1 cellular context compared by ENCODE assay signal in genomic region chr6:166305562-166306117, GRCh38.
TF ChIP-seq lines count a peak whose summit lies in the region.

No MANE protein-coding gene starts in this region.

TF ChIP-seq in SK-N-SH treated with all-trans-retinoic acid at 6 μM for 48 hours, 23 proteins besides CTCF, POLR2A, EP300 and RAD21 (continued from another document):
- no peak for TF ChIP-seq ZNF565 (CRISPR knock-in tag; conservative IDR thresholded peaks at IDR 0.05; ENCODE audit: low read depth)
